In genomic region chr20:2470432-2471193, GRCh38 we compare ENCODE assay signal across 8 cellular contexts.
A peak's percentile ranks its signal among the peaks of the same experiment; 100 is the strongest.
DNase-seq lines count a peak whose midpoint lies in the region; ATAC-seq lines count a peak whose summit lies in the region.

TSS of gene SNRPB (minus strand) at chr20:2470789. CDS start at chr20:2470690, 99 bp downstream.

- ATAC-seq in GM19023 (IDR thresholded peaks at IDR 0.05; ENCODE audit: unreplicated experiment): peak; percentile 94
- ATAC-seq in HG03280 (IDR thresholded peaks at IDR 0.05; ENCODE audit: unreplicated experiment): peak; percentile 97

- peak; percentile 95 for DNase-seq in AG08396 (ENCODE audit: low spot score)
- DNase-seq in NCI-H345 treated with DMSO at 0.1 percent for 48 hours (lab: John Stamatoyannopoulos, UW; ENCODE audit: unreplicated experiment): peak; percentile 99
- DNase-seq in activated CD4-positive, CD25-positive, alpha-beta regulatory T cell (lab: John Stamatoyannopoulos, UW): peak; percentile 90 to 93 (median 92)
- peak; percentile 95 for DNase-seq in central memory CD4-positive, alpha-beta T cell
- DNase-seq in iris pigment epithelial cell (ENCODE audit: low read depth): peak; percentile 100
- DNase-seq in stimulated activated CD4-positive, alpha-beta T cell treated with anti-CD3 and anti-CD28 coated beads, Interleukin-12 subunit alpha, Interleukin-12 subunit beta, amount 100 ng/mL, for 24 hours (ENCODE audit: low read depth in 2 of 2): peak; percentile 96 to 97

Comparison
In these comparisons a context has a peak if more than half of its experiments do, and no peak if none do; other contexts are left out.
1. Peak in every context shown above with its lines: DNase-seq and ATAC-seq.